ENCODE assay signal across 8 cellular contexts in the genomic region with DNA sequence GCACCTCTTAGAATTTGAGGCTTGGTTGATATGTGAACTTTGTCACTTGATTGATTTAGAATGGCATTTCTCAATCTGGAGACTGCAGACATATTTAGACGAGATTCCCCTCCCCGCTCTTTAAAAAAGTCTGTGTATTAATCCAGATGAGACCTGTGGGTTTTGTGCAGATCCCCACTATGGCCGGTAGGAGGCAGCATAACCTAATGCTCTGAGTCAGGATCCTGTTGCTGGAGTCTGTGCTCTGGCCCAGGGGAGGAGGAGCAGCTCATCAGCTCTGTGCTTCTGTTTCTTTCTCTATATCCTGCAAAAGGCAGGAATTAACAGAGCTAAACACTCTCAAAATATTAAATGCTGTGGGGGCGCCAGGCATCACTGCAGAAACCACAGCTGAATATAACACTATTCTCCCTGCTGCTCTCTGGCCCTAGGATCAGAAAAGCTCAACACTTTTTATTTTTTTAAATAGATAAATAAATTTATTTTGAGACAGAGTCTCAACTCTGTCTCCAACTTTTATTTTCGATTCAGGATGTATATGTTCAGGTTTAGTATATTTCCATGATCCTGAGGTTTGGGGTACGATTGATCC. TPM values are rescaled to one million over a fixed set of nuclear protein-coding genes. Genes with fewer than 3 reads are reported as not detected.
DNase-seq lines count a peak whose midpoint lies in the region; ATAC-seq and TF ChIP-seq lines count a peak whose summit lies in the region.

No MANE protein-coding gene starts in this region.

- peak; percentile 92 for TF ChIP-seq CTCF in SU-DHL-6 (IDR thresholded peaks at IDR 0.05; ENCODE audit: insufficient read depth, low read length, poor library complexity, severe bottlenecking)
- peak; percentile 92 for TF ChIP-seq CTCF in left ventricle myocardium inferior (IDR thresholded peaks at IDR 0.05; ENCODE audit: borderline replicate concordance)

- DNase-seq in ELR (ENCODE audit: low read depth): peak; percentile 86
- peak; percentile 74 for DNase-seq in HCEC 1CT
- DNase-seq in NCI-H1105 treated with DMSO at 0.1 percent for 48 hours (lab: John Stamatoyannopoulos, UW): peak; percentile 56
- DNase-seq in amniotic epithelial cell (ENCODE audit: low read depth): peak; percentile 75
- peak; percentile 40 for DNase-seq in left ventricle myocardium inferior
- peak; percentile 71 for DNase-seq in renal cortical epithelial cell (ENCODE audit: low read depth)

- no peaks in the 10 kb centered on the region for H3F3A ChIP-seq in SU-DHL-6 (ENCODE audit: insufficient read depth)

- no peak overlapping the region for H3K9ac ChIP-seq in SU-DHL-6 (ENCODE audit: low read length)

- H3K9me3 ChIP-seq in SU-DHL-6 (ENCODE audit: insufficient read depth, low read length) (no peaks in the 10 kb centered on the region), left ventricle myocardium inferior (replicated peaks) (no peaks in the 10 kb centered on the region)

- intact Hi-C loops in left ventricle myocardium inferior (cut with micrococcal nuclease): loop anchor here (5.0 kb wide), 1 partner anchor 70 kb away; no protein-coding TSS in a partner anchor

- H3K79me2 ChIP-seq in SU-DHL-6 (ENCODE audit: insufficient read depth, low read length): no peaks in the 10 kb centered on the region

- no peak overlapping the region for H3K4me2 ChIP-seq in SU-DHL-6 (ENCODE audit: low read depth, low read length, poor library complexity, severe bottlenecking)

- H3K9me2 ChIP-seq in SU-DHL-6 (replicated peaks; ENCODE audit: insufficient read depth, low read length): no peaks in the 10 kb centered on the region

- H3K27ac ChIP-seq in SU-DHL-6 (ENCODE audit: low read depth, low read length): no peak overlapping the region
- H3K27ac ChIP-seq in left ventricle myocardium inferior (replicated peaks): no peak overlapping the region

- H3K4me1 ChIP-seq in left ventricle myocardium inferior: no peaks in the 10 kb centered on the region

- H3K27me3 ChIP-seq in SU-DHL-6 (ENCODE audit: low read length): no peaks in the 10 kb centered on the region
- peaks cover 6% of the 10 kb centered on the region for H3K27me3 ChIP-seq in left ventricle myocardium inferior (ENCODE audit: low read depth)

- no peak for ATAC-seq in HG03460 (IDR thresholded peaks at IDR 0.05; ENCODE audit: unreplicated experiment)

- no peak overlapping the region for H3K4me3 ChIP-seq in SU-DHL-6 (ENCODE audit: insufficient read depth, low read length, poor library complexity, severe bottlenecking)
- no peak overlapping the region for H3K4me3 ChIP-seq in left ventricle myocardium inferior

- H3K36me3 ChIP-seq in SU-DHL-6 (ENCODE audit: low read length) (no peaks in the 10 kb centered on the region), left ventricle myocardium inferior (no peaks in the 10 kb centered on the region)

- H4K20me1 ChIP-seq in SU-DHL-6 (ENCODE audit: low read depth, low read length): no peaks in the 10 kb centered on the region

- H2AFZ ChIP-seq in SU-DHL-6 (ENCODE audit: low read depth, low read length, severe bottlenecking): no peak overlapping the region

RNA-seq across cellular contexts. Expression of a gene that starts 23.9 kb away (rescaled TPM):
- total RNA-seq in left ventricle myocardium inferior (26.0 TPM), renal cortical epithelial cell (29.0 and 42.9 TPM in 2 replicates)
